ENCODE assay signal across 1 cellular context in genomic region chr10:86399514-86399878, GRCh38.
TF ChIP-seq lines count a peak whose summit lies in the region.

No MANE protein-coding gene starts in this region.

TF ChIP-seq in GM12878, 131 proteins besides CTCF, POLR2A, EP300 and RAD21:
- TF ChIP-seq SMAD1 (IDR thresholded peaks at IDR 0.05; ENCODE audit: low read depth, partially characterized antibody): no peak
- TF ChIP-seq, protein P1, sequence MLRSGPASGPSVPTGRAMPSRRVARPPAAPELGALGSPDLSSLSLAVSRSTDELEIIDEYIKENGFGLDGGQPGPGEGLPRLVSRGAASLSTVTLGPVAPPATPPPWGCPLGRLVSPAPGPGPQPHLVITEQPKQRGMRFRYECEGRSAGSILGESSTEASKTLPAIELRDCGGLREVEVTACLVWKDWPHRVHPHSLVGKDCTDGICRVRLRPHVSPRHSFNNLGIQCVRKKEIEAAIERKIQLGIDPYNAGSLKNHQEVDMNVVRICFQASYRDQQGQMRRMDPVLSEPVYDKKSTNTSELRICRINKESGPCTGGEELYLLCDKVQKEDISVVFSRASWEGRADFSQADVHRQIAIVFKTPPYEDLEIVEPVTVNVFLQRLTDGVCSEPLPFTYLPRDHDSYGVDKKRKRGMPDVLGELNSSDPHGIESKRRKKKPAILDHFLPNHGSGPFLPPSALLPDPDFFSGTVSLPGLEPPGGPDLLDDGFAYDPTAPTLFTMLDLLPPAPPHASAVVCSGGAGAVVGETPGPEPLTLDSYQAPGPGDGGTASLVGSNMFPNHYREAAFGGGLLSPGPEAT (IDR thresholded peaks at IDR 0.05; ENCODE audit: low read depth): peak; percentile 41; the same call in 1 of the 2 replicates
- no peak for TF ChIP-seq SP1 (IDR thresholded peaks at IDR 0.05; ENCODE audit: low read depth, low read length)
- TF ChIP-seq, protein P2, sequence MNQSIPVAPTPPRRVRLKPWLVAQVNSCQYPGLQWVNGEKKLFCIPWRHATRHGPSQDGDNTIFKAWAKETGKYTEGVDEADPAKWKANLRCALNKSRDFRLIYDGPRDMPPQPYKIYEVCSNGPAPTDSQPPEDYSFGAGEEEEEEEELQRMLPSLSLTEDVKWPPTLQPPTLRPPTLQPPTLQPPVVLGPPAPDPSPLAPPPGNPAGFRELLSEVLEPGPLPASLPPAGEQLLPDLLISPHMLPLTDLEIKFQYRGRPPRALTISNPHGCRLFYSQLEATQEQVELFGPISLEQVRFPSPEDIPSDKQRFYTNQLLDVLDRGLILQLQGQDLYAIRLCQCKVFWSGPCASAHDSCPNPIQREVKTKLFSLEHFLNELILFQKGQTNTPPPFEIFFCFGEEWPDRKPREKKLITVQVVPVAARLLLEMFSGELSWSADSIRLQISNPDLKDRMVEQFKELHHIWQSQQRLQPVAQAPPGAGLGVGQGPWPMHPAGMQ (IDR thresholded peaks at IDR 0.05; ENCODE audit: borderline replicate concordance): no peak
- TF ChIP-seq, protein P3, sequence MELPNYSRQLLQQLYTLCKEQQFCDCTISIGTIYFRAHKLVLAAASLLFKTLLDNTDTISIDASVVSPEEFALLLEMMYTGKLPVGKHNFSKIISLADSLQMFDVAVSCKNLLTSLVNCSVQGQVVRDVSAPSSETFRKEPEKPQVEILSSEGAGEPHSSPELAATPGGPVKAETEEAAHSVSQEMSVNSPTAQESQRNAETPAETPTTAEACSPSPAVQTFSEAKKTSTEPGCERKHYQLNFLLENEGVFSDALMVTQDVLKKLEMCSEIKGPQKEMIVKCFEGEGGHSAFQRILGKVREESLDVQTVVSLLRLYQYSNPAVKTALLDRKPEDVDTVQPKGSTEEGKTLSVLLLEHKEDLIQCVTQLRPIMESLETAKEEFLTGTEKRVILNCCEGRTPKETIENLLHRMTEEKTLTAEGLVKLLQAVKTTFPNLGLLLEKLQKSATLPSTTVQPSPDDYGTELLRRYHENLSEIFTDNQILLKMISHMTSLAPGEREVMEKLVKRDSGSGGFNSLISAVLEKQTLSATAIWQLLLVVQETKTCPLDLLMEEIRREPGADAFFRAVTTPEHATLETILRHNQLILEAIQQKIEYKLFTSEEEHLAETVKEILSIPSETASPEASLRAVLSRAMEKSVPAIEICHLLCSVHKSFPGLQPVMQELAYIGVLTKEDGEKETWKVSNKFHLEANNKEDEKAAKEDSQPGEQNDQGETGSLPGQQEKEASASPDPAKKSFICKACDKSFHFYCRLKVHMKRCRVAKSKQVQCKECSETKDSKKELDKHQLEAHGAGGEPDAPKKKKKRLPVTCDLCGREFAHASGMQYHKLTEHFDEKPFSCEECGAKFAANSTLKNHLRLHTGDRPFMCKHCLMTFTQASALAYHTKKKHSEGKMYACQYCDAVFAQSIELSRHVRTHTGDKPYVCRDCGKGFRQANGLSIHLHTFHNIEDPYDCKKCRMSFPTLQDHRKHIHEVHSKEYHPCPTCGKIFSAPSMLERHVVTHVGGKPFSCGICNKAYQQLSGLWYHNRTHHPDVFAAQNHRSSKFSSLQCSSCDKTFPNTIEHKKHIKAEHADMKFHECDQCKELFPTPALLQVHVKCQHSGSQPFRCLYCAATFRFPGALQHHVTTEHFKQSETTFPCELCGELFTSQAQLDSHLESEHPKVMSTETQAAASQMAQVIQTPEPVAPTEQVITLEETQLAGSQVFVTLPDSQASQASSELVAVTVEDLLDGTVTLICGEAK (IDR thresholded peaks at IDR 0.05; ENCODE audit: borderline replicate concordance): peak; percentile 36; the same call in 1 of the 2 replicates
- no peak for TF ChIP-seq IKZF2 (IDR thresholded peaks at IDR 0.05)
- TF ChIP-seq MLLT1 (IDR thresholded peaks at IDR 0.05): peak; percentile 99
- 0 out of 2 replicates have a peak, but pooled peaks have one; percentile 48 for TF ChIP-seq HDGF (IDR thresholded peaks at IDR 0.05)
